2 cellular contexts compared by ENCODE assay signal in genomic region chr6:77322604-77323003, GRCh38.
TF ChIP-seq lines count a peak whose summit lies in the region.

No MANE protein-coding gene starts in this region.

TF ChIP-seq in HepG2, 621 proteins besides CTCF, POLR2A, EP300 and RAD21:
- TF ChIP-seq MAFK (conservative IDR thresholded peaks at IDR 0.05 in 1 of 2, IDR thresholded peaks at IDR 0.05 in 1 of 2; ENCODE audit: low read length in 2 of 2) (peak; percentile 85 to 96), MAFF (IDR thresholded peaks at IDR 0.05; ENCODE audit: low read depth, low read length) (peak; percentile 94), KDM2A (CRISPR knock-in tag; IDR thresholded peaks at IDR 0.05; ENCODE audit: borderline replicate concordance, low read depth) (no peak), ARID3A (IDR thresholded peaks at IDR 0.05; ENCODE audit: low read depth, low read length) (no peak)

TF ChIP-seq in K562, 482 proteins besides CTCF, POLR2A, EP300 and RAD21 (continued from another document):
- TF ChIP-seq MAFG (tag; conservative IDR thresholded peaks at IDR 0.05) (peak; percentile 54), C11orf30 (IDR thresholded peaks at IDR 0.05; ENCODE audit: low read depth) (peak; percentile 50; the same call in 1 of the 2 replicates), MAFF (IDR thresholded peaks at IDR 0.05; ENCODE audit: low read length) (peak; percentile 80), AFF4 (CRISPR knock-in tag; IDR thresholded peaks at IDR 0.05) (no peak), HIVEP1 (CRISPR knock-in tag; IDR thresholded peaks at IDR 0.05) (no peak), TFE3 (CRISPR knock-in tag; IDR thresholded peaks at IDR 0.05) (no peak), MAFK (IDR thresholded peaks at IDR 0.05; ENCODE audit: low read length) (peak; percentile 75)
